Comparison of ENCODE assay signal across 18 cellular contexts in genomic region chr11:96146765-96147164, GRCh38.
DNase-seq lines count a peak whose midpoint lies in the region; ATAC-seq, FAIRE-seq and TF ChIP-seq lines count a peak whose summit lies in the region.
"Had no signal": no experiment of that assay in that cellular context is flagged by ENCODE, and none has a peak within 500 bp of the region (broad histone marks: within the 10 kb centered on the region; RNA-seq: fewer than 3 reads in every experiment).

No MANE protein-coding gene starts in this region.

- H3K4me3 ChIP-seq in A673 (ENCODE audit: low read depth, low read length, poor library complexity, severe bottlenecking) (no peak overlapping the region), IMR-90 (ENCODE audit: insufficient read depth, low read depth, low read length) (no peak overlapping the region), endothelial cell of umbilical vein (replicated peaks in 1 of 3; ENCODE audit: insufficient read depth in 1 of 3, low read depth in 1 of 3, low read length in 3 of 3) (no peak overlapping the region), skeletal muscle satellite cell (ENCODE audit: low read length) (no peak overlapping the region), HAP-1 (no peak overlapping the region)
- H3K4me3 ChIP-seq: A549, MG63 had no signal

- H2AFZ ChIP-seq in IMR-90 (replicated peaks; ENCODE audit: low read length, poor library complexity) (no peak overlapping the region), endothelial cell of umbilical vein (ENCODE audit: low read depth, low read length) (no peak overlapping the region)

- peak overlapping the region; percentile 27; the same call in 1 of the 2 replicates for H2BK20ac ChIP-seq in IMR-90 (ENCODE audit: low read depth, low read length)

- BruUV-seq in A673 (replicated peaks; lab: Mats Ljungman, UMichigan) (no TSS peak), IMR-90 (replicated peaks; lab: Mats Ljungman, UMichigan) (no TSS peak), endothelial cell of umbilical vein (replicated peaks; lab: Mats Ljungman, UMichigan) (no TSS peak)

- H3K9me3 ChIP-seq in A673 (ENCODE audit: low read depth, low read length, poor library complexity, severe bottlenecking) (no peaks in the 10 kb centered on the region), IMR-90 (ENCODE audit: control insufficient read depth, insufficient read depth, low read length) (no peaks in the 10 kb centered on the region), endothelial cell of umbilical vein (replicated peaks; ENCODE audit: control insufficient read depth, insufficient read depth, low read length) (no peaks in the 10 kb centered on the region), skeletal muscle satellite cell (replicated peaks; ENCODE audit: low read length) (no peaks in the 10 kb centered on the region), HAP-1 (no peaks in the 10 kb centered on the region)
- H3K9me3 ChIP-seq: A549, MG63 had no signal

- no peak for TF ChIP-seq RAD21 in IMR-90 (IDR thresholded peaks at IDR 0.05; ENCODE audit: low read length)

- H3K27me3 ChIP-seq in A673 (replicated peaks; ENCODE audit: insufficient read depth, low read depth, low read length, poor library complexity): no peaks in the 10 kb centered on the region
- no peaks in the 10 kb centered on the region for H3K27me3 ChIP-seq in IMR-90 (ENCODE audit: control insufficient read depth, insufficient read depth, low read length)
- H3K27me3 ChIP-seq in endothelial cell of umbilical vein (ENCODE audit: control insufficient read depth in 2 of 2, insufficient read depth in 2 of 2, low read length in 2 of 2): no peaks in the 10 kb centered on the region
- H3K27me3 ChIP-seq in skeletal muscle satellite cell (ENCODE audit: control insufficient read depth, insufficient read depth, low read length): no peaks in the 10 kb centered on the region
- H3K27me3 ChIP-seq in HAP-1 (ENCODE audit: low read depth): no peaks in the 10 kb centered on the region
- H3K27me3 ChIP-seq: MG63 had no signal

- TF ChIP-seq POLR2A in IMR-90 (IDR thresholded peaks at IDR 0.05; ENCODE audit: low read depth, low read length) (no peak), endothelial cell of umbilical vein (IDR thresholded peaks at IDR 0.05; ENCODE audit: low read depth, low read length) (no peak)

- H3K27ac ChIP-seq in A673 (ENCODE audit: low read depth, low read length, poor library complexity, severe bottlenecking) (no peak overlapping the region), IMR-90 (ENCODE audit: insufficient read depth, low read length) (no peak overlapping the region), endothelial cell of umbilical vein (ENCODE audit: insufficient read depth, low read depth, low read length) (peak overlapping the region; percentile 33)

- no peak overlapping the region for H4K5ac ChIP-seq in IMR-90 (ENCODE audit: low read depth, low read length)

- peak; percentile 47 for DNase-seq in A673 (ENCODE audit: low spot score)
- DNase-seq in IMR-90: no peak
- no peak for DNase-seq in endothelial cell of umbilical vein (ENCODE audit: low read depth, low spot score)
- no peak for DNase-seq in HAP-1 (ENCODE audit: low spot score in 2 of 2)
- DNase-seq: COR-L47, GF-D8, GOT3, MG63, NCI-H1092, NCI-H146, NCI-H2081, NCI-H748 treated with DMSO at 0.1 percent for 48 hours had no signal

- no peak for ATAC-seq in IMR-90 (ENCODE audit: low read depth)
- no peak for ATAC-seq in HG03460 (IDR thresholded peaks at IDR 0.05; ENCODE audit: unreplicated experiment)
- ATAC-seq in HG02759 (IDR thresholded peaks at IDR 0.05; ENCODE audit: unreplicated experiment): no peak
- ATAC-seq: A549 had no signal

- peak overlapping the region; percentile 40; the same call in 1 of the 2 replicates for H2BK120ac ChIP-seq in IMR-90 (ENCODE audit: low read depth, low read length)

- peak overlapping the region; percentile 25; the same call in 1 of the 2 replicates for H4K91ac ChIP-seq in IMR-90 (ENCODE audit: insufficient read depth, low read depth, low read length)

- TF ChIP-seq CTCF in A673 (conservative IDR thresholded peaks at IDR 0.05; ENCODE audit: low read depth, low read length): no peak
- TF ChIP-seq CTCF in IMR-90 (conservative IDR thresholded peaks at IDR 0.05; ENCODE audit: low read depth, low read length): no peak
- TF ChIP-seq CTCF in endothelial cell of umbilical vein (IDR thresholded peaks at IDR 0.05; ENCODE audit: extremely low read depth in 1 of 2, insufficient read depth in 1 of 2, low read depth in 1 of 2, low read length in 2 of 2): no peak

- POLR2A ChIA-PET in A673 (lab: Charles Lee; ENCODE audit: low non-redundant PET) (no interaction called here), IMR-90 (lab: Charles Lee; ENCODE audit: unreplicated experiment) (interaction anchor here (0.6 kb wide), 1 partner anchor 50 kb away, joined by 3 read pairs; no protein-coding TSS in a partner anchor), endothelial cell of umbilical vein (lab: Charles Lee) (no interaction called here)

- 0 out of 4 replicates have a peak overlapping the region, but pooled peaks of 1 of the 2 experiments have one; percentile 8 for H4K8ac ChIP-seq in IMR-90 (ENCODE audit: low read depth in 2 of 2, low read length in 2 of 2)

- H3K79me1 ChIP-seq in IMR-90 (ENCODE audit: low read depth in 1 of 2, low read length in 2 of 2): peaks cover 36 to 65% of the 10 kb centered on the region in 2 experiments

- no peak overlapping the region for H2AK9ac ChIP-seq in IMR-90 (replicated peaks; ENCODE audit: low read depth, low read length, poor library complexity)

- in situ Hi-C loops in IMR-90 (cut with MboI; ENCODE audit: low sequenced_read_pairs): no loop called here
- in situ Hi-C loops in HAP-1 (cut with MboI; ENCODE audit: low sequenced_read_pairs): no loop called here

- peaks cover 73% of the 10 kb centered on the region for H3K4me1 ChIP-seq in A673 (ENCODE audit: insufficient read depth, low read length, poor library complexity, severe bottlenecking)
- H3K4me1 ChIP-seq in IMR-90 (ENCODE audit: control insufficient read depth, insufficient read depth, low read length): peaks cover 22% of the 10 kb centered on the region
- H3K4me1 ChIP-seq in endothelial cell of umbilical vein (ENCODE audit: control insufficient read depth, extremely low read depth, insufficient read depth, low read length): peaks cover 48% of the 10 kb centered on the region
- H3K4me1 ChIP-seq in skeletal muscle satellite cell (ENCODE audit: control insufficient read depth, insufficient read depth, low read length): peaks cover 82% of the 10 kb centered on the region
- H3K4me1 ChIP-seq in HAP-1: peaks cover 66% of the 10 kb centered on the region

- peak overlapping the region; percentile 85 for H3K23ac ChIP-seq in IMR-90 (ENCODE audit: low read depth, low read length)

- H3K4me2 ChIP-seq in IMR-90 (ENCODE audit: low read depth, low read length): no peak overlapping the region
- H3K4me2 ChIP-seq in endothelial cell of umbilical vein (ENCODE audit: insufficient read depth, low read length): peak overlapping the region; percentile 71
- peak overlapping the region; percentile 14 for H3K4me2 ChIP-seq in skeletal muscle satellite cell (ENCODE audit: low read length)
- H3K4me2 ChIP-seq: A549 had no signal

- H2BK15ac ChIP-seq in IMR-90 (ENCODE audit: low read depth, low read length): 0 out of 3 replicates have a peak overlapping the region, but pooled peaks have one; percentile 8

- H3K56ac ChIP-seq in IMR-90 (ENCODE audit: extremely low read depth, insufficient read depth, low read length): no peak overlapping the region

- CTCF ChIA-PET in A673 (lab: Charles Lee) (interaction anchor here (0.7 kb wide), 1 partner anchor 197 kb away, joined by 3 read pairs; the partner anchor contains the start of gene MAML2), IMR-90 (lab: Yijun Ruan, JAX) (no interaction called here), endothelial cell of umbilical vein (lab: Charles Lee) (interaction anchor here (0.8 to 1.5 kb wide), 2 partner anchors 76 to 197 kb away, joined by 4 to 5 read pairs; partner anchors contain the start of gene MAML2)

- H3K36me3 ChIP-seq in A673 (ENCODE audit: insufficient read depth, low read length, poor library complexity, severe bottlenecking): no peaks in the 10 kb centered on the region
- H3K36me3 ChIP-seq in IMR-90 (ENCODE audit: control insufficient read depth, insufficient read depth, low read length): no peaks in the 10 kb centered on the region
- H3K36me3 ChIP-seq in endothelial cell of umbilical vein (ENCODE audit: control insufficient read depth in 2 of 2, extremely low read depth in 1 of 2, insufficient read depth in 2 of 2, low read length in 2 of 2): no peaks in the 10 kb centered on the region
- no peaks in the 10 kb centered on the region for H3K36me3 ChIP-seq in skeletal muscle satellite cell (ENCODE audit: insufficient read depth, low read length)
- H3K36me3 ChIP-seq in HAP-1 (replicated peaks): no peaks in the 10 kb centered on the region
- H3K36me3 ChIP-seq: MG63 had no signal

- H3K14ac ChIP-seq in IMR-90 (replicated peaks; ENCODE audit: low read depth, low read length): peak overlapping the region; percentile 12

- H2AK5ac ChIP-seq in IMR-90 (ENCODE audit: low read depth, low read length): peak overlapping the region; percentile 49; the same call in 1 of the 2 replicates

- peak overlapping the region; percentile 14; the same call in 1 of the 2 replicates for H3K4ac ChIP-seq in IMR-90 (ENCODE audit: low read depth, low read length)

- H3K18ac ChIP-seq in IMR-90 (ENCODE audit: low read depth, low read length): peak overlapping the region; percentile 20; the same call in 1 of the 2 replicates

- H3K9me1 ChIP-seq in IMR-90 (ENCODE audit: insufficient read depth, low read length) (peaks cover 27% of the 10 kb centered on the region), endothelial cell of umbilical vein (replicated peaks; ENCODE audit: control insufficient read depth, extremely low read depth, insufficient read depth, low read length) (no peaks in the 10 kb centered on the region)

- FAIRE-seq in endothelial cell of umbilical vein (lab: Jason Lieb, UNC): no peak
- FAIRE-seq: A549, GM12891, GM18507 had no signal

- H3K9ac ChIP-seq in IMR-90 (ENCODE audit: low read depth, low read length) (no peak overlapping the region), endothelial cell of umbilical vein (replicated peaks; ENCODE audit: extremely low read depth, insufficient read depth, low read length) (no peak overlapping the region), skeletal muscle satellite cell (ENCODE audit: low read depth, low read length) (peak overlapping the region; percentile 56)

- H3K79me2 ChIP-seq in endothelial cell of umbilical vein (ENCODE audit: control insufficient read depth, insufficient read depth, low read length): no peaks in the 10 kb centered on the region

- H4K20me1 ChIP-seq in IMR-90 (ENCODE audit: insufficient read depth, low read length): no peaks in the 10 kb centered on the region
- no peaks in the 10 kb centered on the region for H4K20me1 ChIP-seq in endothelial cell of umbilical vein (replicated peaks; ENCODE audit: control insufficient read depth, extremely low read depth, insufficient read depth, low read length)

- intact Hi-C loops in A673 (cut with micrococcal nuclease; ENCODE audit: unreplicated experiment): loop anchor here (2.0 kb wide), 1 partner anchor 84 kb away; no protein-coding TSS in a partner anchor
- intact Hi-C loops in IMR-90 (cut with micrococcal nuclease): no loop called here
- intact Hi-C loops in endothelial cell of umbilical vein (cut with micrococcal nuclease): no loop called here

- H2BK5ac ChIP-seq in IMR-90 (ENCODE audit: low read depth, low read length, poor library complexity, severe bottlenecking): peak overlapping the region; percentile 24

- dilution Hi-C loops in IMR-90 (cut with HindIII; ENCODE audit: low sequenced_read_pairs, unreplicated experiment) (no loop called here), endothelial cell of umbilical vein (cut with MboI; ENCODE audit: extremely low pct_ligation_motif_present, low sequenced_read_pairs) (no loop called here)
